Comparison of ENCODE assay signal across 1 cellular context in genomic region chr5:75046366-75047142, GRCh38.
TF ChIP-seq lines count a peak whose summit lies in the region.

No MANE protein-coding gene starts in this region.

TF ChIP-seq in K562, 482 proteins besides CTCF, POLR2A, EP300 and RAD21:
- TF ChIP-seq TAL1 (IDR thresholded peaks at IDR 0.05) (0 out of 2 replicates have a peak, but pooled peaks have one; percentile 18), CBFA2T3 (IDR thresholded peaks at IDR 0.05) (peak; percentile 34), IRF2 (CRISPR knock-in tag; IDR thresholded peaks at IDR 0.05) (no peak), GTF3C2 (IDR thresholded peaks at IDR 0.05; ENCODE audit: borderline replicate concordance, extremely low read depth, insufficient read length) (no peak), SP1 (CRISPR knock-in tag; IDR thresholded peaks at IDR 0.05) (no peak), CTBP1 (IDR thresholded peaks at IDR 0.05; ENCODE audit: borderline replicate concordance) (no peak), CEBPG (CRISPR knock-in tag; IDR thresholded peaks at IDR 0.05) (no peak), CEBPG (tag; conservative IDR thresholded peaks at IDR 0.05 in 1 of 2, IDR thresholded peaks at IDR 0.05 in 1 of 2) (peak; percentile 16 to 26; a peak in 1 of 4 replicates), CREM (IDR thresholded peaks at IDR 0.05; ENCODE audit: low read depth) (no peak), MYBL2 (IDR thresholded peaks at IDR 0.05; ENCODE audit: low read depth) (no peak), MYBL2 (CRISPR knock-in tag; IDR thresholded peaks at IDR 0.05; ENCODE audit: borderline replicate concordance) (no peak), PTTG1 (tag; IDR thresholded peaks at IDR 0.05; ENCODE audit: low read depth) (no peak), GATA2 (CRISPR knock-in tag; IDR thresholded peaks at IDR 0.05) (peak; percentile 53; the same call in 1 of the 2 replicates), TCF3 (CRISPR knock-in tag; IDR thresholded peaks at IDR 0.05) (peak; percentile 72), CBFA2T2 (conservative IDR thresholded peaks at IDR 0.05) (0 out of 2 replicates have a peak, but pooled peaks have one; percentile 8), PBX2 (CRISPR knock-in tag; IDR thresholded peaks at IDR 0.05; ENCODE audit: low read depth) (no peak), PBX2 (tag; conservative IDR thresholded peaks at IDR 0.05; ENCODE audit: low read depth) (0 out of 2 replicates have a peak, but pooled peaks have one; percentile 23), ZNF592 (IDR thresholded peaks at IDR 0.05) (no peak), PKNOX1 (IDR thresholded peaks at IDR 0.05) (peak; percentile 42; the same call in 1 of the 2 replicates), NCOA6 (IDR thresholded peaks at IDR 0.05) (no peak), ZNF197 (CRISPR knock-in tag; IDR thresholded peaks at IDR 0.05; ENCODE audit: low read depth) (no peak), ARID1B (IDR thresholded peaks at IDR 0.05) (peak; percentile 54; the same call in 1 of the 2 replicates), CEBPB (tag; IDR thresholded peaks at IDR 0.05) (peak; percentile 86), NFATC3 (IDR thresholded peaks at IDR 0.05) (no peak)
